In the genomic region with DNA sequence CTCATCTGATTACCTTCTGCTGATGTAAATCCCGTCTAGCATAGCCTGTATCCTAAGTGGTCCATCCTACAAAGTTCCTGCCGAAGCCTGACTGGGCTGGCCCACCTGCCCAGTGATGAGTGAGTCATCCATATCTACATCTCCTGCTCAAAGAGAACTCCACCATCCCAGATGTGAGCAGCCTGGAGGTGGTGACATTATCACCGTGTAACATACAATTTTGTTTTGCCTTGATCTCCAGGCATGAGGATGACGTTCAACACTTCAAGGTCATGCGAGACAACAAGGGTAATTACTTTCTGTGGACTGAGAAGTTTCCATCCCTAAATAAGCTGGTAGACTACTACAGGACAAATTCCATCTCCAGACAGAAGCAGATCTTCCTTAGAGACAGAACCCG, we compare ENCODE assay signal across 27 cellular contexts. TPM values are rescaled to one million over a fixed set of nuclear protein-coding genes. Genes with fewer than 3 reads are reported as not detected.
A peak's percentile ranks its signal among the peaks of the same experiment; 100 is the strongest.
DNase-seq lines count a peak whose midpoint lies in the region; ATAC-seq, FAIRE-seq and TF ChIP-seq lines count a peak whose summit lies in the region.
"Had no signal": no experiment of that assay in that cellular context is flagged by ENCODE, and none has a peak within 500 bp of the region (broad histone marks: within the 10 kb centered on the region; RNA-seq: fewer than 3 reads in every experiment).

No MANE protein-coding gene starts in this region.

- no peak overlapping the region for H3K4me3 ChIP-seq in CD8-positive, alpha-beta T cell (ENCODE audit: low read depth, low read length)
- H3K4me3 ChIP-seq: SJSA1 had no signal

- intact Hi-C loops in CD4-positive, alpha-beta T cell (cut with DNase I, micrococcal nuclease): no loop called here
- intact Hi-C loops in CD8-positive, alpha-beta T cell (cut with DNase I, micrococcal nuclease): no loop called here

- CTCF ChIA-PET in CD4-positive, alpha-beta T cell (lab: Charles Lee): interaction anchor here (1.9 kb wide), 1 partner anchor 59 kb away, joined by 4 read pairs; no protein-coding TSS in a partner anchor
- CTCF ChIA-PET in CD8-positive, alpha-beta T cell (lab: Charles Lee): interaction anchor here (0.8 to 1.7 kb wide), 7 partner anchors 8 to 437 kb away, joined by 3 to 5 read pairs (median 3); no protein-coding TSS in a partner anchor
- CTCF ChIA-PET in activated CD8-positive, alpha-beta T cell treated with anti-CD3 and anti-CD28 coated beads, Interleukin-2, amount 10 ng/mL, durations not matched to agents 7 days and 5 days (lab: Charles Lee): interaction anchor here (1.0 to 1.8 kb wide), 6 partner anchors 17 to 431 kb away, joined by 3 to 7 read pairs (median 4); no protein-coding TSS in a partner anchor

- no peak for TF ChIP-seq CTCF in CD4-positive, alpha-beta T cell (IDR thresholded peaks at IDR 0.05)
- no peak for TF ChIP-seq CTCF in CD8-positive, alpha-beta T cell (IDR thresholded peaks at IDR 0.05)

- no peak overlapping the region for H3K4me3 Mint-ChIP-seq in CD4-positive, alpha-beta T cell
- H3K4me3 Mint-ChIP-seq in CD8-positive, alpha-beta T cell: no peak overlapping the region
- no peak overlapping the region for H3K4me3 Mint-ChIP-seq in activated CD8-positive, alpha-beta T cell treated with anti-CD3 and anti-CD28 coated beads, Interleukin-2, amount 10 ng/mL, durations not matched to agents 7 days and 5 days

- no peaks in the 10 kb centered on the region for H3K9me3 Mint-ChIP-seq in CD4-positive, alpha-beta T cell
- no peaks in the 10 kb centered on the region for H3K9me3 Mint-ChIP-seq in CD8-positive, alpha-beta T cell
- H3K9me3 Mint-ChIP-seq in activated CD8-positive, alpha-beta T cell treated with anti-CD3 and anti-CD28 coated beads, Interleukin-2, amount 10 ng/mL, durations not matched to agents 7 days and 5 days (ENCODE audit: insufficient read depth): no peaks in the 10 kb centered on the region

- H3K27ac ChIP-seq in CD4-positive, alpha-beta T cell (ENCODE audit: low read depth, low read length): no peak overlapping the region
- H3K27ac ChIP-seq in CD8-positive, alpha-beta T cell (ENCODE audit: low read depth, low read length): no peak overlapping the region
- H3K27ac ChIP-seq: KMS-11, RWPE1 had no signal

- H3K9me3 ChIP-seq in CD4-positive, alpha-beta T cell (ENCODE audit: control insufficient read depth, low read length): no peaks in the 10 kb centered on the region
- H3K9me3 ChIP-seq in CD8-positive, alpha-beta T cell (ENCODE audit: low read length): no peaks in the 10 kb centered on the region
- H3K9me3 ChIP-seq: SJSA1 had no signal

- POLR2A ChIA-PET in CD4-positive, alpha-beta T cell (lab: Charles Lee): interaction anchor here (1.2 kb wide), 1 partner anchor 20 kb away, joined by 4 read pairs; no protein-coding TSS in a partner anchor
- POLR2A ChIA-PET in CD8-positive, alpha-beta T cell (lab: Charles Lee): interaction anchor here (0.9 to 1.5 kb wide), 6 partner anchors 10 to 28 kb away, joined by 3 to 6 read pairs (median 4); no protein-coding TSS in a partner anchor
- POLR2A ChIA-PET in activated CD8-positive, alpha-beta T cell treated with anti-CD3 and anti-CD28 coated beads, Interleukin-2, amount 10 ng/mL, durations not matched to agents 7 days and 5 days (lab: Charles Lee): interaction anchor here (0.8 kb wide), 1 partner anchor 35 kb away, joined by 3 read pairs; no protein-coding TSS in a partner anchor

- H3K4me1 ChIP-seq in CD8-positive, alpha-beta T cell (ENCODE audit: insufficient read depth, low read length): peaks cover 20% of the 10 kb centered on the region

- H3K4me1 Mint-ChIP-seq in CD4-positive, alpha-beta T cell (ENCODE audit: low read depth): peaks cover 31% of the 10 kb centered on the region
- peaks cover 44% of the 10 kb centered on the region for H3K4me1 Mint-ChIP-seq in CD8-positive, alpha-beta T cell (ENCODE audit: low read depth)
- H3K4me1 Mint-ChIP-seq in activated CD8-positive, alpha-beta T cell treated with anti-CD3 and anti-CD28 coated beads, Interleukin-2, amount 10 ng/mL, durations not matched to agents 7 days and 5 days (ENCODE audit: low read depth): peaks cover 31% of the 10 kb centered on the region

- peaks cover 84% of the 10 kb centered on the region for H3K36me3 ChIP-seq in CD8-positive, alpha-beta T cell (ENCODE audit: insufficient read depth, low read length)
- H3K36me3 ChIP-seq: SJSA1 had no signal

- no peaks in the 10 kb centered on the region for H3K27me3 Mint-ChIP-seq in CD4-positive, alpha-beta T cell
- H3K27me3 Mint-ChIP-seq in CD8-positive, alpha-beta T cell (ENCODE audit: low read depth): no peaks in the 10 kb centered on the region
- H3K27me3 Mint-ChIP-seq in activated CD8-positive, alpha-beta T cell treated with anti-CD3 and anti-CD28 coated beads, Interleukin-2, amount 10 ng/mL, durations not matched to agents 7 days and 5 days (ENCODE audit: low read depth): no peaks in the 10 kb centered on the region

- no peak for ATAC-seq in CD4-positive, alpha-beta T cell (ENCODE audit: poor library complexity)
- no peak for ATAC-seq in CD8-positive, alpha-beta T cell
- no peak for ATAC-seq in activated CD8-positive, alpha-beta T cell treated with anti-CD3 and anti-CD28 coated beads, Interleukin-2, amount 10 ng/mL, durations not matched to agents 7 days and 5 days
- ATAC-seq in HG03196 (IDR thresholded peaks at IDR 0.05; ENCODE audit: unreplicated experiment): no peak
- ATAC-seq: PC-3 had no signal

- no peaks in the 10 kb centered on the region for H3K27me3 ChIP-seq in CD4-positive, alpha-beta T cell (ENCODE audit: control insufficient read depth, insufficient read depth, low read length)
- no peaks in the 10 kb centered on the region for H3K27me3 ChIP-seq in CD8-positive, alpha-beta T cell (ENCODE audit: insufficient read depth, low read length)
- H3K27me3 ChIP-seq: SJSA1 had no signal

- TF ChIP-seq POLR2A in erythroblast (IDR thresholded peaks at IDR 0.05; ENCODE audit: low read length): peak; percentile 18

- H3K27ac Mint-ChIP-seq in CD4-positive, alpha-beta T cell: peak overlapping the region; percentile 80
- H3K27ac Mint-ChIP-seq in CD8-positive, alpha-beta T cell: peak overlapping the region; percentile 80
- peak overlapping the region; percentile 13 for H3K27ac Mint-ChIP-seq in activated CD8-positive, alpha-beta T cell treated with anti-CD3 and anti-CD28 coated beads, Interleukin-2, amount 10 ng/mL, durations not matched to agents 7 days and 5 days
- H3K27ac Mint-ChIP-seq: CD14-positive monocyte had no signal

- H3K36me3 Mint-ChIP-seq in CD4-positive, alpha-beta T cell (ENCODE audit: low read depth): peaks cover 98% of the 10 kb centered on the region
- peaks cover 96% of the 10 kb centered on the region for H3K36me3 Mint-ChIP-seq in CD8-positive, alpha-beta T cell
- peaks cover 92% of the 10 kb centered on the region for H3K36me3 Mint-ChIP-seq in activated CD8-positive, alpha-beta T cell treated with anti-CD3 and anti-CD28 coated beads, Interleukin-2, amount 10 ng/mL, durations not matched to agents 7 days and 5 days (ENCODE audit: low read depth)

- DNase-seq in CD4-positive, alpha-beta T cell: no peak
- no peak for DNase-seq in CD8-positive, alpha-beta T cell
- DNase-seq in activated CD8-positive, alpha-beta T cell treated with anti-CD3 and anti-CD28 coated beads, Interleukin-2, amount 10 ng/mL, durations not matched to agents 7 days and 5 days: no peak
- DNase-seq in erythroblast (lab: John Stamatoyannopoulos, UW) (peak; percentile 88 to 92), HT-29 (ENCODE audit: low spot score) (no peak), GM19239 (ENCODE audit: insufficient read length, low spot score) (no peak)
- DNase-seq: ACHN, AML-193, Calu3, DND-41, GOT3, NCI-H1048, NCI-H1436 treated with DMSO at 0.1 percent for 48 hours, NCI-H2029 treated with DMSO at 0.1 percent for 48 hours, NCI-H2171 treated with DMSO at 0.1 percent for 48 hours, NCI-H774, PC-3 had no signal

- FAIRE-seq in GM19239 (lab: Jason Lieb, UNC): no peak
- FAIRE-seq: G401.6, GM12891, GM18507 had no signal

RNA-seq across cellular contexts. Expression of a gene that starts 5.6 kb away (rescaled TPM):
- total RNA-seq in CD4-positive, alpha-beta T cell: 1 to 10 TPM; 5.7 to 6.5 TPM
- 10 to 100 TPM in 1 of 2 experiments, 1 to 10 TPM in 1; 9.0 to 12.0 TPM for total RNA-seq in CD8-positive, alpha-beta T cell
- 1 to 10 TPM; 8.6 to 8.7 TPM for total RNA-seq in activated CD8-positive, alpha-beta T cell treated with anti-CD3 and anti-CD28 coated beads, Interleukin-2, amount 10 ng/mL, durations not matched to agents 7 days and 5 days
- total RNA-seq in HT-29 (2014; rRNA removed; shearing (Covaris generic)): not detected in 2 replicates
- total RNA-seq: Calu3, M059J, NCI-H460, PC-3, SJSA1 had no signal

RNA-seq across cellular contexts. Expression of a gene that starts 29.0 kb away (rescaled TPM):
- total RNA-seq in CD4-positive, alpha-beta T cell: 1 to 10 TPM; 5.2 to 6.8 TPM
- 10 to 100 TPM; 17.6 to 23.5 TPM for total RNA-seq in CD8-positive, alpha-beta T cell
- under 1 TPM; 0.03 to 0.11 TPM for total RNA-seq in activated CD8-positive, alpha-beta T cell treated with anti-CD3 and anti-CD28 coated beads, Interleukin-2, amount 10 ng/mL, durations not matched to agents 7 days and 5 days
- 3.0 and 6.0 TPM in 2 replicates for total RNA-seq in HT-29 (2014; rRNA removed; shearing (Covaris generic))
- total RNA-seq: M059J, SJSA1 had no signal

Comparison
In these comparisons a context has a peak if more than half of its experiments do, and no peak if none do; other contexts are left out.
1. DNase-seq: peak in erythroblast (2 of 2); none in CD4-positive, alpha-beta T cell (0 of 10), CD8-positive, alpha-beta T cell (0 of 7), activated CD8-positive, alpha-beta T cell treated with anti-CD3 and anti-CD28 coated beads, Interleukin-2, amount 10 ng/mL, durations not matched to agents 7 days and 5 days (single experiment), HT-29 (single experiment) and GM19239 (single experiment).
2. H3K27ac Mint-ChIP-seq: peak in every context shown above with its lines; median percentile 80 in CD4-positive, alpha-beta T cell; 80 in CD8-positive, alpha-beta T cell; 13 in activated CD8-positive, alpha-beta T cell treated with anti-CD3 and anti-CD28 coated beads, Interleukin-2, amount 10 ng/mL, durations not matched to agents 7 days and 5 days.